In the genomic region with DNA sequence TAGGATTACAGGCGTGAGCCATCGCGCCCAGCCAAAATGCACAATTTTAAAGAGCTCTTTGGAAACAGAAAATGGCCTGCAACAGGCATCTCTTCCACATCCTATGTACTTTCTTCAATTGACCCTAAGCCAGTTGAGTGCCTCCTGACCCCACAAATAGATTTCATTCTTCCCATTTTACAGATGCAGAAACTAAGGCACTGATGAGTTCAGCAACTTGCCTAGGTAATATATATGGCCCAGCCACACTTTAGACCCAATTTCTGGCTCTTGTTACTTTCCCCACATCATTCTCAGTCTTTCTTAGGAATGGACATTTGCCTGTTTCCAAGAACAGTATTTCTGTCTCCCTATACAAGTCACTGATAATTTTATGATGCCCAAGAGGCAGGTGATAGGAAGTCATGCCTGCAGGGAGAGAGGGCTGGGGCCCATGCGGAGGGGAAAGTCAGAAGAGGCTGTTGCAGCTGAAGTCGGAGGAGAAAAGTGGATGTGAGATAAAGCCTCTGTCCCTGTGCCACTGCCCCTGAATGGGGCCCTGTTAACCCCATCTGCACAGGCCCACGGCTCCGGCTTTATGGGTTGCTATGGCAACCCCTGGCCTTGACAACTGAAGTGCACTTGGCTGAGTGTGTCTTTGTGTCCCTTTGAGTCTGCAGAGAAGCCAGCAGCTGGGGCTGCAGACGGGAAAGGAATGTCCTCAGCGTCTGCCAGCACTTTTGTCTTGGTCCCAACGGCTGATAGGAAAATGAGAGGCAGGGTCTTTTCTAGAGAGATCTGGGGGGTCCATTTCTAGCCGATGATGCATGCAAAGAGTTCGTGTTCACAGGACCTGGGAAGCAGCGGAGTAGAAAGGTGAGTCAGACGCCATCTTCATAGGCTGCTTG, we compare ENCODE assay signal across 10 cellular contexts. TPM values are rescaled to one million over a fixed set of nuclear protein-coding genes. Genes with fewer than 3 reads are reported as not detected.
DNase-seq lines count a peak whose midpoint lies in the region; ATAC-seq, FAIRE-seq and TF ChIP-seq lines count a peak whose summit lies in the region.
"Had no signal": no experiment of that assay in that cellular context is flagged by ENCODE, and none has a peak within 500 bp of the region (broad histone marks: within the 10 kb centered on the region; RNA-seq: fewer than 3 reads in every experiment).

No MANE protein-coding gene starts in this region.

- H3K9me3 ChIP-seq in A673 (ENCODE audit: low read depth, low read length, poor library complexity, severe bottlenecking): no peaks in the 10 kb centered on the region

- no peak overlapping the region for H3K27ac ChIP-seq in A673 (ENCODE audit: low read depth, low read length, poor library complexity, severe bottlenecking)
- H3K27ac ChIP-seq: SK-N-MC, stomach had no signal

- DNase-seq in A673 (ENCODE audit: low spot score) (peak; percentile 23), KBM-7 (peak; percentile 11), SHP77 (lab: John Stamatoyannopoulos, UW) (peak; percentile 89 to 96), iPS-NIHi7 (ENCODE audit: extremely low spot score) (peak; percentile 60), amniotic stem cell (lab: John Stamatoyannopoulos, UW) (no peak), H4 (ENCODE audit: low spot score) (no peak), urothelium cell line (ENCODE audit: low spot score) (no peak)
- DNase-seq: stomach had no signal

- no TSS peak for BruUV-seq in A673 (replicated peaks; lab: Mats Ljungman, UMichigan)

- in situ Hi-C loops in KBM-7 (cut with MboI; ENCODE audit: low pct_unique_long_range_greater_than_20kb, low sequenced_read_pairs): no loop called here

- no peak for FAIRE-seq in urothelium cell line (lab: Jason Lieb, UNC)

- no peak overlapping the region for H3K4me3 ChIP-seq in A673 (ENCODE audit: low read depth, low read length, poor library complexity, severe bottlenecking)
- H3K4me3 ChIP-seq: SK-N-MC, stomach had no signal

- intact Hi-C loops in A673 (cut with micrococcal nuclease; ENCODE audit: unreplicated experiment): no loop called here

- H3K4me1 ChIP-seq in A673 (ENCODE audit: insufficient read depth, low read length, poor library complexity, severe bottlenecking): no peaks in the 10 kb centered on the region
- H3K4me1 ChIP-seq: stomach had no signal

- POLR2A ChIA-PET in A673 (lab: Charles Lee; ENCODE audit: low non-redundant PET): no interaction called here

- TF ChIP-seq CTCF in A673 (conservative IDR thresholded peaks at IDR 0.05; ENCODE audit: low read depth, low read length): no peak

- H3K27me3 ChIP-seq in A673 (replicated peaks; ENCODE audit: insufficient read depth, low read depth, low read length, poor library complexity): no peaks in the 10 kb centered on the region
- H3K27me3 ChIP-seq: stomach had no signal

- H3K36me3 ChIP-seq in A673 (ENCODE audit: insufficient read depth, low read length, poor library complexity, severe bottlenecking): no peaks in the 10 kb centered on the region

- CTCF ChIA-PET in A673 (lab: Charles Lee): no interaction called here

- ATAC-seq in HG02973 (IDR thresholded peaks at IDR 0.05; ENCODE audit: unreplicated experiment): no peak

RNA-seq across cellular contexts. Expression of gene ABAT, which starts 45.9 kb away (rescaled TPM):
- 6.9 and 8.6 TPM in 2 replicates for total RNA-seq in A673 (2021)
- total RNA-seq in H4 (2014; rRNA removed; shearing (Covaris generic)): 0.99 and 2.0 TPM in 2 replicates

Comparison
In these comparisons a context has a peak if more than half of its experiments do, and no peak if none do; other contexts are left out.
1. DNase-seq: peak in A673 (single experiment), KBM-7 (single experiment), SHP77 (2 of 2) and iPS-NIHi7 (single experiment); none in amniotic stem cell (single experiment), H4 (single experiment) and urothelium cell line (single experiment).